Comparison of ENCODE assay signal across 12 cellular contexts in the genomic region with DNA sequence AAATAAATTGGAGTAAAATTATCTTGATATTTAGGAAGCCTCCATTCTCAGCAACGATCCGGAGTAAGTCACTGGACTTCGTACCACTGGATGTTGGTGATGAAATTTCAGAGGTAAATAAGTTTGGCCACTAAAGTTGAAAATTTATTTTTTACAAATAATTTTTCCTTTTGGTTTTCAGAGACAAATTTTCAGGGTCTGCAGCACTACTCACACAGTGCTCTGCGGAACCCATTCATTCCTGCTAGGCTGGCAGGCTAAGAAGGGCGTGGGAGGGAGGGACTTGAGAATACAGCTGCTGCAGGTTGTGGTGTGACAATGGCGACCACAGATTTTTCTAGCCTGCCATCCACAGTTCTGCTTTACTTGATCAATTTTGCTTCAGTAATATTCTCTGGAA. TPM values are rescaled to one million over a fixed set of nuclear protein-coding genes. Genes with fewer than 3 reads are reported as not detected.
DNase-seq lines count a peak whose midpoint lies in the region; ATAC-seq and TF ChIP-seq lines count a peak whose summit lies in the region.
"Had no signal": no experiment of that assay in that cellular context is flagged by ENCODE, and none has a peak within 500 bp of the region (broad histone marks: within the 10 kb centered on the region; RNA-seq: fewer than 3 reads in every experiment).

No MANE protein-coding gene starts in this region.

- peak overlapping the region; percentile 100 for H3K27ac ChIP-seq in angular gyrus (ENCODE audit: low read depth, low read length)

- peak overlapping the region; percentile 81 for H3K27ac Mint-ChIP-seq in neural crest cell (ENCODE audit: unreplicated experiment)

- H3K27me3 Mint-ChIP-seq in neural crest cell (ENCODE audit: low read depth) = peaks cover 19% of the 10 kb centered on the region
- H3K27me3 Mint-ChIP-seq: memory B cell; stimulated activated naive CD8-positive, alpha-beta T cell treated with anti-CD3 and anti-CD28 coated beads, Interleukin-15, amount 100 ng/mL, for 72 hours had no signal

- H3K9me3 Mint-ChIP-seq in neural crest cell = no peaks in the 10 kb centered on the region
- H3K9me3 Mint-ChIP-seq: memory B cell; stimulated activated naive CD8-positive, alpha-beta T cell treated with anti-CD3 and anti-CD28 coated beads, Interleukin-15, amount 100 ng/mL, for 72 hours had no signal

- H3K36me3 Mint-ChIP-seq in neural crest cell (ENCODE audit: low read depth) = peaks cover 24% of the 10 kb centered on the region

- no peak for ATAC-seq in HG02970 (IDR thresholded peaks at IDR 0.05; ENCODE audit: low FRiP score, unreplicated experiment)
- no peak for ATAC-seq in GM21447 (IDR thresholded peaks at IDR 0.05; ENCODE audit: unreplicated experiment)
- ATAC-seq in HG02763 (IDR thresholded peaks at IDR 0.05; ENCODE audit: unreplicated experiment) = no peak
- ATAC-seq: stimulated activated naive CD8-positive, alpha-beta T cell treated with anti-CD3 and anti-CD28 coated beads, Interleukin-15, amount 100 ng/mL, for 72 hours had no signal

- DNase-seq in DMS153 treated with DMSO at 0.1 percent for 48 hours (lab: John Stamatoyannopoulos, UW; ENCODE audit: unreplicated experiment) = peak; percentile 62
- DNase-seq in NCI-H146 (lab: John Stamatoyannopoulos, UW) = peak; percentile 67
- DNase-seq in neural crest cell (ENCODE audit: low read depth, low spot score) = no peak
- DNase-seq in KG1 (lab: John Stamatoyannopoulos, UW) = no peak
- DNase-seq: activated CD4-positive, alpha-beta T cell treated with anti-CD3 and anti-CD28 coated beads, Interleukin-2, amount 50 U/mL, for 48 hours; SIG-M5; stimulated activated naive CD8-positive, alpha-beta T cell treated with anti-CD3 and anti-CD28 coated beads, Interleukin-15, amount 100 ng/mL, for 72 hours had no signal

- no peak for TF ChIP-seq CTCF in neural crest cell (conservative IDR thresholded peaks at IDR 0.05)

- H3K4me3 Mint-ChIP-seq in neural crest cell = peak overlapping the region; percentile 97

- H3K4me1 Mint-ChIP-seq in neural crest cell = peaks cover 55% of the 10 kb centered on the region

RNA-seq across cellular contexts. Expression of gene TUBA1A, which starts 1.4 kb away (rescaled TPM):
- 1,729 and 1,742 TPM in 2 replicates for total RNA-seq in neural crest cell

RNA-seq across cellular contexts. Expression of gene TUBA1B, which starts 59.1 kb away (rescaled TPM):
- 3,094 and 3,153 TPM in 2 replicates for total RNA-seq in neural crest cell

Comparison
In these comparisons a context has a peak if more than half of its experiments do, and no peak if none do; other contexts are left out.
1. DNase-seq: peak in DMS153 treated with DMSO at 0.1 percent for 48 hours (single experiment) and NCI-H146 (single experiment); none in neural crest cell (single experiment) and KG1 (single experiment).